8 cellular contexts compared by ENCODE assay signal in the genomic region with DNA sequence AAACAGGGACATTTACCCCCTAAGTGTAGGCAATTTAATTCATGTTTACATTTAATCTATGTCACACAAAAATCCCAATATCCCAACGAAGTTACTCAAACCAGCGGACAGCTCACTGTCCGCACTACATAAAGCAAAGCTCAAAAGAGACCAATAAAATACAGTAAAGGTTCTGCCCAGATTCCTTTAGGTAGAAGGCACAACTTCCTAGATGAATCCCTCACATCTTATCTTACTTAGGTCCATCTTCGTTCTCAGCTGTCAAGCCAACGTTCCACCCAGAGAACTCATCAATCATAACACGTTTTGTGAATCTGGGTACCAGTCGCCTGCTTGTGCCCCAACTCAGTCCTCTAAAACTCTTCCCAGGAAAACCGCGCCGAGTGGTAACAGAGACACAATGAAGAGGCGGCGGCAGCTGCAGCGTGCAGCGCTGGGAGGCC. TPM values are rescaled to one million over a fixed set of nuclear protein-coding genes. Genes with fewer than 3 reads are reported as not detected.
A peak's percentile ranks its signal among the peaks of the same experiment; 100 is the strongest.
DNase-seq lines count a peak whose midpoint lies in the region; ATAC-seq and TF ChIP-seq lines count a peak whose summit lies in the region.

No MANE protein-coding gene starts in this region.

- no peaks in the 10 kb centered on the region for H3K27me3 Mint-ChIP-seq in activated T-cell treated with anti-CD3 and anti-CD28 coated beads, Interleukin-2, amount 50 U/mL, for 24 hours
- peaks cover 9% of the 10 kb centered on the region for H3K27me3 Mint-ChIP-seq in activated naive CD8-positive, alpha-beta T cell treated with anti-CD3 and anti-CD28 coated beads for 36 hours

- no peaks in the 10 kb centered on the region for H3K9me3 ChIP-seq in tibial artery

- peak overlapping the region; percentile 100 for H3K4me3 Mint-ChIP-seq in activated T-cell treated with anti-CD3 and anti-CD28 coated beads, Interleukin-2, amount 50 U/mL, for 24 hours
- peak overlapping the region; percentile 100 for H3K4me3 Mint-ChIP-seq in activated naive CD8-positive, alpha-beta T cell treated with anti-CD3 and anti-CD28 coated beads for 36 hours

- no peaks in the 10 kb centered on the region for H3K27me3 ChIP-seq in layer of hippocampus (ENCODE audit: control insufficient read depth, insufficient read depth, low read length)
- H3K27me3 ChIP-seq in tibial artery: no peaks in the 10 kb centered on the region

- peaks cover 57% of the 10 kb centered on the region for H3K4me1 Mint-ChIP-seq in activated T-cell treated with anti-CD3 and anti-CD28 coated beads, Interleukin-2, amount 50 U/mL, for 24 hours (ENCODE audit: low read depth)
- H3K4me1 Mint-ChIP-seq in activated naive CD8-positive, alpha-beta T cell treated with anti-CD3 and anti-CD28 coated beads for 36 hours: peaks cover 53% of the 10 kb centered on the region

- no peak for ATAC-seq in GM19463 (IDR thresholded peaks at IDR 0.05; ENCODE audit: unreplicated experiment)

- H3K27ac Mint-ChIP-seq in activated T-cell treated with anti-CD3 and anti-CD28 coated beads, Interleukin-2, amount 50 U/mL, for 24 hours: peak overlapping the region; percentile 100
- H3K27ac Mint-ChIP-seq in activated naive CD8-positive, alpha-beta T cell treated with anti-CD3 and anti-CD28 coated beads for 36 hours: peak overlapping the region; percentile 100

- H3K4me3 ChIP-seq in tibial artery: peak overlapping the region; percentile 93 to 94

- H3K27ac ChIP-seq in layer of hippocampus (ENCODE audit: low read depth, low read length) (peak overlapping the region; percentile 94), tibial artery (peak overlapping the region; percentile 94 to 95)

- TF ChIP-seq CTCF in tibial artery (IDR thresholded peaks at IDR 0.05): no peak

- peaks cover 0 to 50% (median 32%) of the 10 kb centered on the region in 4 donors for H3K4me1 ChIP-seq in tibial artery

- H3K36me3 Mint-ChIP-seq in activated T-cell treated with anti-CD3 and anti-CD28 coated beads, Interleukin-2, amount 50 U/mL, for 24 hours (ENCODE audit: low read depth): peaks cover 90% of the 10 kb centered on the region
- peaks cover 78% of the 10 kb centered on the region for H3K36me3 Mint-ChIP-seq in activated naive CD8-positive, alpha-beta T cell treated with anti-CD3 and anti-CD28 coated beads for 36 hours

- DNase-seq in activated T-cell treated with anti-CD3 and anti-CD28 coated beads, Interleukin-2, amount 50 U/mL, for 24 hours: no peak
- DNase-seq in activated T-cell treated with anti-CD3 and anti-CD28 coated beads, Interleukin-2, amount 50 U/mL, for 48 hours: no peak
- no peak for DNase-seq in activated naive CD8-positive, alpha-beta T cell treated with anti-CD3 and anti-CD28 coated beads for 36 hours
- no peak for DNase-seq in tibial artery
- no peak for DNase-seq in NCI-H526 treated with DMSO at 0.1 percent for 48 hours (lab: John Stamatoyannopoulos, UW)
- DNase-seq in iPS-NIHi11 (ENCODE audit: low spot score): no peak

- H3K36me3 ChIP-seq in tibial artery: peaks cover 28 to 34% (median 32%) of the 10 kb centered on the region in 3 donors

- intact Hi-C loops in tibial artery (cut with DNase I; ENCODE audit: low total_unique reads): loop anchor here (2.0 to 5.0 kb wide), 2 partner anchors 472 to 584 kb away; a partner anchor contains a TSS

- H3K9me3 Mint-ChIP-seq in activated T-cell treated with anti-CD3 and anti-CD28 coated beads, Interleukin-2, amount 50 U/mL, for 24 hours: no peaks in the 10 kb centered on the region
- H3K9me3 Mint-ChIP-seq in activated naive CD8-positive, alpha-beta T cell treated with anti-CD3 and anti-CD28 coated beads for 36 hours: peaks cover 1% of the 10 kb centered on the region

RNA-seq across cellular contexts. Expression of a gene that starts 1.7 kb away (rescaled TPM):
- 100 to 1,000 TPM; 430 to 465 TPM for total RNA-seq in activated naive CD8-positive, alpha-beta T cell treated with anti-CD3 and anti-CD28 coated beads for 36 hours

RNA-seq across cellular contexts. Expression of a gene that starts 1.8 kb away (rescaled TPM):
- total RNA-seq in activated naive CD8-positive, alpha-beta T cell treated with anti-CD3 and anti-CD28 coated beads for 36 hours: 10 to 100 TPM; 71.4 to 73.1 TPM

RNA-seq across cellular contexts. Expression of a gene that starts 54.8 kb away (rescaled TPM):
- total RNA-seq in activated naive CD8-positive, alpha-beta T cell treated with anti-CD3 and anti-CD28 coated beads for 36 hours: 100 to 1,000 TPM; 495 to 535 TPM
